1 cellular context compared by ENCODE assay signal in genomic region chr14:105485720-105486332, GRCh38.
TF ChIP-seq lines count a peak whose summit lies in the region.

No MANE protein-coding gene starts in this region.

TF ChIP-seq in HEK293, 187 proteins besides CTCF, POLR2A, EP300 and RAD21 (continued from another document and continues in another):
- TF ChIP-seq ZBTB11 (tag by site-specific recombination; conservative IDR thresholded peaks at IDR 0.05; ENCODE audit: low read depth) (no peak), ZNF10 (tag by site-specific recombination; IDR thresholded peaks at IDR 0.05) (no peak), ZNF521 (tag by site-specific recombination; IDR thresholded peaks at IDR 0.05) (no peak), ZNF169 (tag by site-specific recombination; IDR thresholded peaks at IDR 0.05) (no peak), ZNF239 (tag by site-specific recombination; IDR thresholded peaks at IDR 0.05) (no peak), KLF9 (tag by site-specific recombination; IDR thresholded peaks at IDR 0.05; ENCODE audit: low read depth) (0 out of 2 replicates have a peak, but pooled peaks have one; percentile 15), ZNF701 (tag by site-specific recombination; IDR thresholded peaks at IDR 0.05) (no peak), BCL6B (tag by site-specific recombination; IDR thresholded peaks at IDR 0.05) (no peak), ZNF16 (tag by site-specific recombination; IDR thresholded peaks at IDR 0.05; ENCODE audit: low read depth) (no peak), ZNF114 (tag by site-specific recombination; IDR thresholded peaks at IDR 0.05) (no peak), GLIS1 (tag by site-specific recombination; IDR thresholded peaks at IDR 0.05) (no peak), ATF2 (tag by site-specific recombination; IDR thresholded peaks at IDR 0.05; ENCODE audit: low read depth) (no peak), ZNF184 (tag by site-specific recombination; IDR thresholded peaks at IDR 0.05) (no peak), ZNF664 (tag by site-specific recombination; IDR thresholded peaks at IDR 0.05) (no peak), GFI1B (tag by site-specific recombination; IDR thresholded peaks at IDR 0.05) (no peak), ZNF561 (tag by site-specific recombination; IDR thresholded peaks at IDR 0.05; ENCODE audit: borderline replicate concordance) (no peak), ZNF558 (tag by site-specific recombination; IDR thresholded peaks at IDR 0.05) (no peak), ZSCAN16 (tag by site-specific recombination; IDR thresholded peaks at IDR 0.05) (no peak), ZNF280D (tag by site-specific recombination; IDR thresholded peaks at IDR 0.05) (no peak), KLF17 (tag by site-specific recombination; IDR thresholded peaks at IDR 0.05) (peak; percentile 71; the same call in 1 of the 2 replicates), ZNF133 (tag by site-specific recombination; IDR thresholded peaks at IDR 0.05) (no peak), HOXD13 (CRISPR knock-in tag; IDR thresholded peaks at IDR 0.05; ENCODE audit: borderline replicate concordance) (no peak), ZNF223 (tag by site-specific recombination; IDR thresholded peaks at IDR 0.05) (no peak), ZFHX2 (tag by site-specific recombination; conservative IDR thresholded peaks at IDR 0.05) (peak; percentile 64; the same call in 1 of the 2 replicates), HOXC10 (CRISPR knock-in tag; IDR thresholded peaks at IDR 0.05) (no peak), ZNF596 (tag by site-specific recombination; IDR thresholded peaks at IDR 0.05) (no peak), ZNF274 (IDR thresholded peaks at IDR 0.05; ENCODE audit: low read length) (no peak), ZNF274 (tag by site-specific recombination; IDR thresholded peaks at IDR 0.05; ENCODE audit: borderline replicate concordance) (no peak), ZNF658 (tag by site-specific recombination; IDR thresholded peaks at IDR 0.05) (no peak), KLF7 (tag by site-specific recombination; IDR thresholded peaks at IDR 0.05; ENCODE audit: borderline replicate concordance) (no peak), RBAK (tag by site-specific recombination; IDR thresholded peaks at IDR 0.05) (no peak), ZNF518A (tag by site-specific recombination; conservative IDR thresholded peaks at IDR 0.05; ENCODE audit: low read depth) (no peak), ELK4 (IDR thresholded peaks at IDR 0.05; ENCODE audit: borderline replicate concordance, low read depth, low read length) (no peak), ZNF354C (tag by site-specific recombination; IDR thresholded peaks at IDR 0.05; ENCODE audit: borderline replicate concordance, low read depth) (no peak), ZNF626 (tag by site-specific recombination; IDR thresholded peaks at IDR 0.05) (no peak), ZBTB7A (tag by site-specific recombination; IDR thresholded peaks at IDR 0.05; ENCODE audit: low read depth) (no peak), TSHZ1 (tag by site-specific recombination; IDR thresholded peaks at IDR 0.05; ENCODE audit: borderline replicate concordance) (no peak), ZFP3 (tag by site-specific recombination; IDR thresholded peaks at IDR 0.05; ENCODE audit: low read depth) (no peak), ZNF341 (tag by site-specific recombination; IDR thresholded peaks at IDR 0.05; ENCODE audit: low read depth) (no peak), ZNF37A (tag by site-specific recombination; IDR thresholded peaks at IDR 0.05) (no peak), KLF16 (tag by site-specific recombination; IDR thresholded peaks at IDR 0.05) (peak; percentile 65; the same call in 1 of the 2 replicates), KLF10 (tag by site-specific recombination; IDR thresholded peaks at IDR 0.05) (no peak), ZNF404 (tag by site-specific recombination; IDR thresholded peaks at IDR 0.05) (no peak), ZNF654 (tag by site-specific recombination; IDR thresholded peaks at IDR 0.05; ENCODE audit: low read depth) (no peak), ZNF548 (tag by site-specific recombination; IDR thresholded peaks at IDR 0.05) (no peak), ZNF830 (tag by site-specific recombination; IDR thresholded peaks at IDR 0.05; ENCODE audit: low read depth) (no peak)
